ENCODE assay signal across 17 cellular contexts in genomic region chr2:219766658-219767057, GRCh38.
DNase-seq lines count a peak whose midpoint lies in the region; ATAC-seq and TF ChIP-seq lines count a peak whose summit lies in the region.
"Had no signal": no experiment of that assay in that cellular context is flagged by ENCODE, and none has a peak within 500 bp of the region (broad histone marks: within the 10 kb centered on the region; RNA-seq: fewer than 3 reads in every experiment).

No MANE protein-coding gene starts in this region.

- no peaks in the 10 kb centered on the region for H3K79me1 ChIP-seq in neuronal stem cell (ENCODE audit: low read depth, low read length)

- H2BK15ac ChIP-seq in neuronal stem cell (ENCODE audit: low read length): peak overlapping the region; percentile 25

- TF ChIP-seq EP300 in SK-N-SH (IDR thresholded peaks at IDR 0.05; ENCODE audit: borderline replicate concordance in 1 of 2, low read depth in 1 of 2, low read length in 1 of 2): no peak

- no peaks in the 10 kb centered on the region for H3K4me1 ChIP-seq in PC-3 (ENCODE audit: insufficient read depth, low read length)
- H3K4me1 ChIP-seq in neuronal stem cell (ENCODE audit: control insufficient read depth in 2 of 2, insufficient read depth in 1 of 2, low read depth in 1 of 2, low read length in 2 of 2): no peaks in the 10 kb centered on the region
- H3K4me1 ChIP-seq in HAP-1: no peaks in the 10 kb centered on the region
- H3K4me1 ChIP-seq in SK-N-SH (ENCODE audit: control insufficient read depth in 1 of 2, insufficient read depth in 2 of 2, low read depth in 1 of 2, low read length in 1 of 2): no peaks in the 10 kb centered on the region

- H3K9ac ChIP-seq in PC-3 (ENCODE audit: low read length) (no peak overlapping the region), neuronal stem cell (ENCODE audit: low read depth, low read length, poor library complexity) (no peak overlapping the region), SK-N-SH (no peak overlapping the region)
- H3K9ac ChIP-seq: GM23248 had no signal

- no CpG with 5 or more reads among the region's 5 CpGs for WGBS in neuronal stem cell (ENCODE audit: extremely low coverage in 2 of 2, insufficient read length in 2 of 2, insufficient replicate concordance in 1 of 2), 2 donors
- WGBS in SK-N-SH (ENCODE audit: low lambda C conversion rate): 36% methylated on average over 5 of the region's 5 CpGs

- no peaks in the 10 kb centered on the region for H4K20me1 ChIP-seq in PC-3 (ENCODE audit: low read length)
- H4K20me1 ChIP-seq in SK-N-SH (ENCODE audit: insufficient read depth): no peaks in the 10 kb centered on the region

- TF ChIP-seq RAD21 in SK-N-SH (IDR thresholded peaks at IDR 0.05; ENCODE audit: low read length): no peak

- H3K79me2 ChIP-seq in PC-3 (ENCODE audit: low read length): no peaks in the 10 kb centered on the region
- no peaks in the 10 kb centered on the region for H3K79me2 ChIP-seq in SK-N-SH (ENCODE audit: insufficient read depth)

- H3F3A ChIP-seq in PC-3 (ENCODE audit: low read length, unreplicated experiment) (no peaks in the 10 kb centered on the region), SK-N-SH (replicated peaks; ENCODE audit: insufficient read depth) (no peaks in the 10 kb centered on the region)

- H3K4me3 ChIP-seq in PC-3 (ENCODE audit: low read length) (no peak overlapping the region), neuronal stem cell (ENCODE audit: low read length in 2 of 2) (no peak overlapping the region), HAP-1 (no peak overlapping the region), SK-N-SH (ENCODE audit: low read depth in 2 of 2, low read length in 1 of 2) (no peak overlapping the region)
- H3K4me3 ChIP-seq: GM12878, GM23248 had no signal

- BruUV-seq in PC-3 (replicated peaks; lab: Mats Ljungman, UMichigan): no TSS peak

- no peak overlapping the region for H2AFZ ChIP-seq in PC-3 (ENCODE audit: low read length)
- H2AFZ ChIP-seq in neuronal stem cell (ENCODE audit: low read length): no peak overlapping the region
- no peak overlapping the region for H2AFZ ChIP-seq in SK-N-SH (ENCODE audit: low read depth)
- H2AFZ ChIP-seq: GM23248 had no signal

- no peak overlapping the region for H2BK12ac ChIP-seq in neuronal stem cell (ENCODE audit: low read length)

- in situ Hi-C loops in HAP-1 (cut with MboI; ENCODE audit: low sequenced_read_pairs): no loop called here

- TF ChIP-seq CTCF in PC-3 (conservative IDR thresholded peaks at IDR 0.05; ENCODE audit: low read depth, low read length): no peak
- no peak for TF ChIP-seq CTCF in SK-N-SH (IDR thresholded peaks at IDR 0.05)

- CTCF ChIA-PET in PC-3 (lab: Charles Lee) (no interaction called here), SK-N-SH (lab: Yijun Ruan, JAX) (no interaction called here)

- no peaks in the 10 kb centered on the region for H3K27me3 ChIP-seq in PC-3 (ENCODE audit: low read length)
- no peaks in the 10 kb centered on the region for H3K27me3 ChIP-seq in neuronal stem cell (ENCODE audit: control insufficient read depth in 3 of 3, insufficient read depth in 3 of 3, low read depth in 1 of 3, low read length in 3 of 3)
- H3K27me3 ChIP-seq in HAP-1 (ENCODE audit: low read depth): no peaks in the 10 kb centered on the region
- no peaks in the 10 kb centered on the region; the same call in 1 of the 2 replicates for H3K27me3 ChIP-seq in SK-N-SH (ENCODE audit: insufficient read depth)

- no peak overlapping the region for H4K91ac ChIP-seq in neuronal stem cell (ENCODE audit: low read depth, low read length, poor library complexity)

- no peak overlapping the region for H3K23ac ChIP-seq in neuronal stem cell (ENCODE audit: low read depth, low read length, poor library complexity)

- H3K27ac ChIP-seq in PC-3 (ENCODE audit: low read length) (no peak overlapping the region), neuronal stem cell (replicated peaks; ENCODE audit: low read length) (no peak overlapping the region), SK-N-SH (ENCODE audit: low read depth in 2 of 2, low read length in 1 of 2) (no peak overlapping the region)
- H3K27ac ChIP-seq: GM23248 had no signal

- no peak overlapping the region for H2AK5ac ChIP-seq in neuronal stem cell (ENCODE audit: low read depth, low read length)

- no peak for ATAC-seq in PC-3
- ATAC-seq in left ventricle myocardium superior: peak; percentile 90
- ATAC-seq in HG02759 (IDR thresholded peaks at IDR 0.05; ENCODE audit: unreplicated experiment): no peak
- ATAC-seq: GM12878, HepG2 had no signal

- H3K9me2 ChIP-seq in PC-3 (replicated peaks; ENCODE audit: low read length): no peaks in the 10 kb centered on the region
- H3K9me2 ChIP-seq in SK-N-SH: no peaks in the 10 kb centered on the region

- H3K9me3 ChIP-seq in PC-3 (ENCODE audit: low read length): no peaks in the 10 kb centered on the region
- H3K9me3 ChIP-seq in neuronal stem cell (replicated peaks in 1 of 2; ENCODE audit: control insufficient read depth in 2 of 2, insufficient read depth in 1 of 2, low read depth in 1 of 2, low read length in 2 of 2): peaks cover 0 to 3% of the 10 kb centered on the region in 2 donors
- H3K9me3 ChIP-seq in HAP-1: no peaks in the 10 kb centered on the region
- no peaks in the 10 kb centered on the region for H3K9me3 ChIP-seq in SK-N-SH

- no peak overlapping the region for H3K4me2 ChIP-seq in PC-3 (ENCODE audit: low read length)
- H3K4me2 ChIP-seq in neuronal stem cell (ENCODE audit: insufficient read depth, low read length, poor library complexity, severe bottlenecking): no peak overlapping the region
- H3K4me2 ChIP-seq in SK-N-SH: no peak overlapping the region

- intact Hi-C loops in PC-3 (cut with micrococcal nuclease): no loop called here
- intact Hi-C loops in cardiac septum (cut with DNase I): no loop called here
- intact Hi-C loops in left ventricle myocardium superior (cut with micrococcal nuclease): no loop called here

- H3K4ac ChIP-seq in neuronal stem cell (ENCODE audit: low read length): no peak overlapping the region

- DNase-seq in PC-3 (peak; percentile 3), cardiac septum (ENCODE audit: low spot score) (peak; percentile 80), left ventricle myocardium superior (peak; percentile 80), neuronal stem cell (ENCODE audit: low spot score) (no peak), cortex of kidney (lab: John Stamatoyannopoulos, UW) (no peak), HAP-1 (ENCODE audit: low spot score in 2 of 2) (no peak), SK-N-SH (no peak)
- DNase-seq: ACHN; C1 segment of cervical spinal cord; Calu3; CD4-positive, alpha-beta T cell; DMS79; GM23248; H9 had no signal

- H2BK120ac ChIP-seq in neuronal stem cell (ENCODE audit: low read depth, low read length): no peak overlapping the region

- POLR2A ChIA-PET in PC-3 (lab: Charles Lee; ENCODE audit: unreplicated experiment) (no interaction called here), SK-N-SH (lab: Yijun Ruan, JAX) (no interaction called here)

- H2BK5ac ChIP-seq in neuronal stem cell (ENCODE audit: low read length): no peak overlapping the region

- H3K18ac ChIP-seq in neuronal stem cell (ENCODE audit: low read length): peak overlapping the region; percentile 45

- H4K8ac ChIP-seq in neuronal stem cell (ENCODE audit: low read depth, low read length): no peak overlapping the region

- H3K36me3 ChIP-seq in PC-3 (ENCODE audit: low read depth, low read length): no peaks in the 10 kb centered on the region
- H3K36me3 ChIP-seq in neuronal stem cell (replicated peaks in 1 of 2; ENCODE audit: control insufficient read depth in 2 of 2, insufficient read depth in 2 of 2, low read length in 2 of 2): no peaks in the 10 kb centered on the region
- no peaks in the 10 kb centered on the region for H3K36me3 ChIP-seq in HAP-1 (replicated peaks)
- no peaks in the 10 kb centered on the region for H3K36me3 ChIP-seq in SK-N-SH (replicated peaks in 1 of 2; ENCODE audit: control insufficient read depth in 1 of 2, insufficient read depth in 2 of 2, low read length in 1 of 2)

- H3K14ac ChIP-seq in neuronal stem cell (ENCODE audit: low read length): no peak overlapping the region

TF ChIP-seq in SK-N-SH, 30 proteins besides CTCF, POLR2A, EP300 and RAD21 (continues in another document):
- no peak for TF ChIP-seq IRF3 (IDR thresholded peaks at IDR 0.05; ENCODE audit: low read depth, low read length)
- TF ChIP-seq JUND (IDR thresholded peaks at IDR 0.05): no peak
- no peak for TF ChIP-seq GATA2 (CRISPR knock-in tag; IDR thresholded peaks at IDR 0.05)
- TF ChIP-seq USF1 (IDR thresholded peaks at IDR 0.05; ENCODE audit: borderline replicate concordance, low read depth): no peak
- TF ChIP-seq POLR2AphosphoS5 (IDR thresholded peaks at IDR 0.05; ENCODE audit: low read depth, low read length): no peak
- TF ChIP-seq FOSL2 (IDR thresholded peaks at IDR 0.05; ENCODE audit: borderline replicate concordance, low read depth): no peak
- TF ChIP-seq ZBTB33 (IDR thresholded peaks at IDR 0.05; ENCODE audit: borderline replicate concordance, low read depth): no peak

Comparison
In these comparisons a context has a peak if more than half of its experiments do, and no peak if none do; other contexts are left out.
1. DNase-seq: peak in PC-3 (single experiment), cardiac septum (single experiment) and left ventricle myocardium superior (single experiment); none in neuronal stem cell (single experiment), cortex of kidney (single experiment), HAP-1 (0 of 2) and SK-N-SH (single experiment).